In the genomic region with DNA sequence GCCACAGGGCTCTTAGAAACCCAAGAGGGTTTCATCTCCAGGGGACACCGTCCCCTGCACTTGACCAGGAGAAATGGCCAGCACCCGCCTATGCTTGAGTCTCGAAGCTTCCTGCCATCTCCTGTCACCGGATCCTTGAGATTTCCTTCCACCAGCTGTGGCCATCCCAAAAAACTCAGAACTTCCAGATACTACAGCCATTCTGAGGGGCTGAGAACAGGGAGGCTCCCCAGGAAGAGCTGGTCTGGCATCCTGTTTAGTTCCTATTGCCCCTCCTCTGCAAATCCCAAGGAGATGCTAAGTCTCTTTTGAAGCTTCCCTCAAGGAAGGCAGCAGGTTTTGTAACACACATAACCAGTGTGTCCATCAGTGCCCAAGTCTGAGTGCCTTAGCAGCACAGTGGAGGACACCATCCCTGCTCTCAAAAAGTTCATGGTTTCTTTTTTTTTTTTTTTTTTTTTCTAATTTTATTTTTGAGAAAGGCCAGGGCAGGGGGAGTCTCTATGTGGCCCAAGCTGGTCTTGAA, we compare ENCODE assay signal across 8 cellular contexts. TPM values are rescaled to one million over a fixed set of nuclear protein-coding genes. Genes with fewer than 3 reads are reported as not detected.
DNase-seq lines count a peak whose midpoint lies in the region; ATAC-seq and TF ChIP-seq lines count a peak whose summit lies in the region.

No MANE protein-coding gene starts in this region.

- ATAC-seq in GM18520 (IDR thresholded peaks at IDR 0.05; ENCODE audit: unreplicated experiment), result no peak

- peak overlapping the region; percentile 94 to 98 (median 96) for H3K27ac Mint-ChIP-seq in CD4-positive, alpha-beta memory T cell
- H3K27ac Mint-ChIP-seq in neural progenitor cell, result peak overlapping the region; percentile 60

- POLR2A ChIA-PET in CD4-positive, alpha-beta memory T cell (lab: Charles Lee; ENCODE audit: partially characterized antibody), result interaction anchor here (0.6 to 18.5 kb wide), 17 partner anchors 7 to 489 kb away, joined by 3 to 620 read pairs (median 18); partner anchors contain the start of genes EXOC7, FOXJ1 and RNF157

- H3K4me2 ChIP-seq in OCI-LY3 (ENCODE audit: low read length), result peak overlapping the region; percentile 91
- H3K4me2 ChIP-seq in neural progenitor cell, result peak overlapping the region; percentile 91

- CTCF ChIA-PET in CD4-positive, alpha-beta memory T cell (lab: Charles Lee; ENCODE audit: partially characterized antibody), result interaction anchor here (0.8 to 6.3 kb wide), 12 partner anchors 11 to 157 kb away, joined by 3 to 47 read pairs (median 4); no protein-coding TSS in a partner anchor

- DNase-seq in CD4-positive, alpha-beta memory T cell, result peak in 1 of 5 donors; percentile 13
- no peak for DNase-seq in effector memory CD4-positive, alpha-beta T cell
- no peak for DNase-seq in neural progenitor cell (ENCODE audit: low spot score)
- DNase-seq in activated gamma-delta T cell (lab: John Stamatoyannopoulos, UW), result no peak
- DNase-seq in SK-N-DZ (ENCODE audit: low spot score), result no peak
- DNase-seq in NCI-H1105 (lab: John Stamatoyannopoulos, UW), result no peak

- peaks cover 71% of the 10 kb centered on the region for H3K79me2 ChIP-seq in OCI-LY3 (ENCODE audit: low read length)
- H3K79me2 ChIP-seq in neural progenitor cell (ENCODE audit: low read depth), result peaks cover 44% of the 10 kb centered on the region

- H3K9me3 Mint-ChIP-seq in CD4-positive, alpha-beta memory T cell, result no peaks in the 10 kb centered on the region
- H3K9me3 Mint-ChIP-seq in neural progenitor cell, result no peaks in the 10 kb centered on the region

- peak overlapping the region; percentile 94 to 100 for H3K4me3 ChIP-seq in CD4-positive, alpha-beta memory T cell (ENCODE audit: low read length in 2 of 2)
- H3K4me3 ChIP-seq in OCI-LY3 (ENCODE audit: low read length), result peak overlapping the region; percentile 96
- peak overlapping the region; percentile 83 for H3K4me3 ChIP-seq in effector memory CD4-positive, alpha-beta T cell (ENCODE audit: insufficient read depth, low read depth, low read length, poor library complexity, severe bottlenecking)
- peak overlapping the region; percentile 87 for H3K4me3 ChIP-seq in neural progenitor cell

- intact Hi-C loops in CD4-positive, alpha-beta memory T cell (cut with micrococcal nuclease), result loop anchor here (5.0 to 10.0 kb wide), 2 partner anchors 35 to 362 kb away; partner anchors contain the start of gene MRPL38

- H2AFZ ChIP-seq in OCI-LY3 (ENCODE audit: low read depth, low read length) (no peak overlapping the region), neural progenitor cell (replicated peaks) (no peak overlapping the region)

- H3K9me3 ChIP-seq in CD4-positive, alpha-beta memory T cell (ENCODE audit: control insufficient read depth in 1 of 2, low read length in 2 of 2), result no peaks in the 10 kb centered on the region
- no peaks in the 10 kb centered on the region for H3K9me3 ChIP-seq in OCI-LY3 (ENCODE audit: insufficient read depth, low read length)
- H3K9me3 ChIP-seq in effector memory CD4-positive, alpha-beta T cell (ENCODE audit: control insufficient read depth, low read length), result no peaks in the 10 kb centered on the region
- H3K9me3 ChIP-seq in neural progenitor cell (ENCODE audit: low read depth), result no peaks in the 10 kb centered on the region

- no peaks in the 10 kb centered on the region for H3K27me3 Mint-ChIP-seq in CD4-positive, alpha-beta memory T cell
- H3K27me3 Mint-ChIP-seq in neural progenitor cell (ENCODE audit: insufficient read depth, low read depth), result peaks cover 4% of the 10 kb centered on the region

- no peaks in the 10 kb centered on the region for H3K27me3 ChIP-seq in CD4-positive, alpha-beta memory T cell (ENCODE audit: insufficient read depth, low read length)
- H3K27me3 ChIP-seq in OCI-LY3 (ENCODE audit: low read depth, low read length), result no peaks in the 10 kb centered on the region
- no peaks in the 10 kb centered on the region for H3K27me3 ChIP-seq in effector memory CD4-positive, alpha-beta T cell (replicated peaks; ENCODE audit: control insufficient read depth, insufficient read depth, low read length, poor library complexity, severe bottlenecking)
- H3K27me3 ChIP-seq in neural progenitor cell, result no peaks in the 10 kb centered on the region

- H4K20me1 ChIP-seq in OCI-LY3 (ENCODE audit: insufficient read depth, low read length), result peaks cover 11% of the 10 kb centered on the region; the same call in 1 of the 2 replicates
- peaks cover 21% of the 10 kb centered on the region for H4K20me1 ChIP-seq in neural progenitor cell (ENCODE audit: low read depth)

- peaks cover 73% of the 10 kb centered on the region for H3K4me1 ChIP-seq in CD4-positive, alpha-beta memory T cell (ENCODE audit: insufficient read depth, low read length)
- H3K4me1 ChIP-seq in OCI-LY3 (ENCODE audit: low read length), result peaks cover 66% of the 10 kb centered on the region
- H3K4me1 ChIP-seq in effector memory CD4-positive, alpha-beta T cell (ENCODE audit: control insufficient read depth, insufficient read depth, low read length, poor library complexity, severe bottlenecking), result peaks cover 54% of the 10 kb centered on the region
- peaks cover 27% of the 10 kb centered on the region for H3K4me1 ChIP-seq in neural progenitor cell

- no peak for TF ChIP-seq CTCF in OCI-LY3 (IDR thresholded peaks at IDR 0.05; ENCODE audit: low read depth, low read length)
- no peak for TF ChIP-seq CTCF in neural progenitor cell (IDR thresholded peaks at IDR 0.05)

- H3K4me1 Mint-ChIP-seq in CD4-positive, alpha-beta memory T cell, result peaks cover 30 to 76% (median 54%) of the 10 kb centered on the region in 4 donors
- H3K4me1 Mint-ChIP-seq in neural progenitor cell, result peaks cover 42% of the 10 kb centered on the region

- peaks cover 13 to 39% of the 10 kb centered on the region in 2 donors for H3K36me3 Mint-ChIP-seq in CD4-positive, alpha-beta memory T cell
- peaks cover 5% of the 10 kb centered on the region for H3K36me3 Mint-ChIP-seq in neural progenitor cell

- H3K9ac ChIP-seq in OCI-LY3 (ENCODE audit: low read length) (peak overlapping the region; percentile 95), neural progenitor cell (no peak overlapping the region)

- peak overlapping the region; percentile 82 for H3K27ac ChIP-seq in CD4-positive, alpha-beta memory T cell (ENCODE audit: low read depth, low read length)
- peak overlapping the region; percentile 94 for H3K27ac ChIP-seq in OCI-LY3 (ENCODE audit: low read length)
- H3K27ac ChIP-seq in effector memory CD4-positive, alpha-beta T cell (ENCODE audit: insufficient read depth, low read length, poor library complexity, severe bottlenecking), result peak overlapping the region; percentile 86
- H3K27ac ChIP-seq in neural progenitor cell, result no peak overlapping the region

- H3K4me3 Mint-ChIP-seq in CD4-positive, alpha-beta memory T cell, result peak overlapping the region; percentile 92 to 96 (median 93)
- H3K4me3 Mint-ChIP-seq in neural progenitor cell, result peak overlapping the region; percentile 93

- H3F3A ChIP-seq in neural progenitor cell (ENCODE audit: low read depth), result peaks cover 9% of the 10 kb centered on the region

- peaks cover 24% of the 10 kb centered on the region for H3K36me3 ChIP-seq in CD4-positive, alpha-beta memory T cell (ENCODE audit: insufficient read depth, low read length)
- H3K36me3 ChIP-seq in OCI-LY3 (replicated peaks; ENCODE audit: low read depth, low read length), result peaks cover 37% of the 10 kb centered on the region
- peaks cover 16% of the 10 kb centered on the region for H3K36me3 ChIP-seq in effector memory CD4-positive, alpha-beta T cell (ENCODE audit: control insufficient read depth, insufficient read depth, low read length)
- H3K36me3 ChIP-seq in neural progenitor cell, result no peaks in the 10 kb centered on the region

RNA-seq across cellular contexts. Expression of gene UBALD2, which starts 2.0 kb away (rescaled TPM):
- total RNA-seq in CD4-positive, alpha-beta memory T cell, result 100 to 1,000 TPM; 101 to 103 TPM
- 10 to 100 TPM in 1 of 2 donors, 1 to 10 TPM in 1; 6.2 to 11.1 TPM for polyA plus RNA-seq in CD4-positive, alpha-beta memory T cell
- 4.2 and 10.7 TPM in 2 replicates for total RNA-seq in neural progenitor cell (ENCODE audit: low replicate concordance)
- 14.4 and 39.1 TPM in 2 replicates for polyA plus RNA-seq in SK-N-DZ (2014; cell fraction: cytosol; rRNA removed)
- polyA plus RNA-seq in SK-N-DZ (2014; cell fraction: nucleus; rRNA removed), result 14.5 and 26.2 TPM in 2 replicates

RNA-seq across cellular contexts. Expression of gene RNF157, which starts 26.8 kb away (rescaled TPM):
- total RNA-seq in CD4-positive, alpha-beta memory T cell, result 10 to 100 TPM; 19.5 to 22.5 TPM
- 10 to 100 TPM in 1 of 2 donors, 1 to 10 TPM in 1; 4.0 to 20.5 TPM for polyA plus RNA-seq in CD4-positive, alpha-beta memory T cell
- 18.5 and 21.0 TPM in 2 replicates for total RNA-seq in neural progenitor cell (ENCODE audit: low replicate concordance)
- 42.3 and 54.7 TPM in 2 replicates for polyA plus RNA-seq in SK-N-DZ (2014; cell fraction: cytosol; rRNA removed)
- polyA plus RNA-seq in SK-N-DZ (2014; cell fraction: nucleus; rRNA removed), result 26.2 and 30.9 TPM in 2 replicates

RNA-seq across cellular contexts. Expression of gene QRICH2, which starts 41.0 kb away (rescaled TPM):
- total RNA-seq in CD4-positive, alpha-beta memory T cell, result 1 to 10 TPM; 5.3 to 5.5 TPM
- polyA plus RNA-seq in CD4-positive, alpha-beta memory T cell, result under 1 TPM; 0.21 to 0.52 TPM
- 1.7 and 2.3 TPM in 2 replicates for total RNA-seq in neural progenitor cell (ENCODE audit: low replicate concordance)
- polyA plus RNA-seq in SK-N-DZ (2014; cell fraction: cytosol; rRNA removed), result 1.7 and 1.8 TPM in 2 replicates
- polyA plus RNA-seq in SK-N-DZ (2014; cell fraction: nucleus; rRNA removed), result 2.2 and 5.5 TPM in 2 replicates
